18 cellular contexts compared by ENCODE assay signal in genomic region chrX:119635179-119635578, GRCh38. TPM values are rescaled to one million over a fixed set of nuclear protein-coding genes. Genes with fewer than 3 reads are reported as not detected.
DNase-seq lines count a peak whose midpoint lies in the region; ATAC-seq and TF ChIP-seq lines count a peak whose summit lies in the region.
"Had no signal": no experiment of that assay in that cellular context is flagged by ENCODE, and none has a peak within 500 bp of the region (broad histone marks: within the 10 kb centered on the region; RNA-seq: fewer than 3 reads in every experiment).

No MANE protein-coding gene starts in this region.

- H3K9me3 Mint-ChIP-seq in activated CD8-positive, alpha-beta memory T cell treated with anti-CD3 and anti-CD28 coated beads, Interleukin-2, amount 10 ng/mL, durations not matched to agents 7 days and 5 days (ENCODE audit: low read depth): no peaks in the 10 kb centered on the region
- H3K9me3 Mint-ChIP-seq in activated naive CD4-positive, alpha-beta T cell treated with anti-CD3 and anti-CD28 coated beads, Interleukin-2, amount 50 U/mL, for 72 hours: no peaks in the 10 kb centered on the region
- H3K9me3 Mint-ChIP-seq in natural killer cell: no peaks in the 10 kb centered on the region

- H3K36me3 Mint-ChIP-seq in activated CD8-positive, alpha-beta memory T cell treated with anti-CD3 and anti-CD28 coated beads, Interleukin-2, amount 10 ng/mL, durations not matched to agents 7 days and 5 days: peaks cover 62% of the 10 kb centered on the region
- H3K36me3 Mint-ChIP-seq in activated naive CD4-positive, alpha-beta T cell treated with anti-CD3 and anti-CD28 coated beads, Interleukin-2, amount 50 U/mL, for 72 hours: peaks cover 15 to 28% of the 10 kb centered on the region in 2 donors
- no peaks in the 10 kb centered on the region for H3K36me3 Mint-ChIP-seq in natural killer cell

- DNase-seq in activated CD8-positive, alpha-beta memory T cell treated with anti-CD3 and anti-CD28 coated beads, Interleukin-2, amount 10 ng/mL, durations not matched to agents 7 days and 5 days: no peak
- DNase-seq in activated CD8-positive, alpha-beta memory T cell treated with anti-CD3 and anti-CD28 coated beads, Interleukin-2, amount 50 U/mL, for 4 hours: no peak
- no peak for DNase-seq in activated naive CD4-positive, alpha-beta T cell treated with anti-CD3 and anti-CD28 coated beads, Interleukin-2, amount 50 U/mL, for 72 hours (ENCODE audit: low spot score in 2 of 2)
- DNase-seq in natural killer cell (no peak), NCI-H510A (lab: John Stamatoyannopoulos, UW) (no peak), HEK293T (ENCODE audit: extremely low spot score) (no peak), DMS53 (lab: John Stamatoyannopoulos, UW) (no peak)
- DNase-seq: ACHN; activated T-cell treated with anti-CD3 and anti-CD28 coated beads for 4 hours; central memory CD4-positive, alpha-beta T cell; COR-L47; EL; esophagus squamous epithelium; Karpas-422; SIG-M5; stimulated activated CD4-positive, alpha-beta T cell treated with anti-CD3 and anti-CD28 coated beads, Interleukin-1b, Interleukin-23, amount 100 ng/mL, for 48 hours had no signal

- no peak for TF ChIP-seq CTCF in natural killer cell (IDR thresholded peaks at IDR 0.05)

- ATAC-seq in activated CD8-positive, alpha-beta memory T cell treated with anti-CD3 and anti-CD28 coated beads, Interleukin-2, amount 10 ng/mL, durations not matched to agents 7 days and 5 days: no peak
- ATAC-seq in HG03354 (IDR thresholded peaks at IDR 0.05; ENCODE audit: poor library complexity, severe bottlenecking, unreplicated experiment): peak; percentile 22
- ATAC-seq in activated naive CD4-positive, alpha-beta T cell treated with anti-CD3 and anti-CD28 coated beads, Interleukin-2, amount 50 U/mL, for 72 hours: no peak
- ATAC-seq in natural killer cell: no peak
- ATAC-seq: activated CD4-positive, CD25-positive, alpha-beta regulatory T cell treated with anti-CD3 and anti-CD28 coated beads, Interleukin-2, amount 50 U/mL, for 24 hours had no signal

- CTCF ChIA-PET in activated CD8-positive, alpha-beta memory T cell treated with anti-CD3 and anti-CD28 coated beads, Interleukin-2, amount 10 ng/mL, durations not matched to agents 7 days and 5 days (lab: Charles Lee): interaction anchor here (1.2 to 1.4 kb wide), 2 partner anchors 95 to 119 kb away, joined by 3 read pairs; no protein-coding TSS in a partner anchor
- CTCF ChIA-PET in HEK293T (lab: Yijun Ruan, JAX): no interaction called here

- intact Hi-C loops in natural killer cell (cut with micrococcal nuclease): no loop called here

- peak overlapping the region; percentile 67 for H3K27ac Mint-ChIP-seq in activated CD8-positive, alpha-beta memory T cell treated with anti-CD3 and anti-CD28 coated beads, Interleukin-2, amount 10 ng/mL, durations not matched to agents 7 days and 5 days
- H3K27ac Mint-ChIP-seq in activated naive CD4-positive, alpha-beta T cell treated with anti-CD3 and anti-CD28 coated beads, Interleukin-2, amount 50 U/mL, for 72 hours: peak overlapping the region; percentile 79 to 87
- peak overlapping the region; percentile 32 to 83 for H3K27ac Mint-ChIP-seq in natural killer cell

- no peak overlapping the region for H3K4me3 Mint-ChIP-seq in activated CD8-positive, alpha-beta memory T cell treated with anti-CD3 and anti-CD28 coated beads, Interleukin-2, amount 10 ng/mL, durations not matched to agents 7 days and 5 days
- H3K4me3 Mint-ChIP-seq in natural killer cell: no peak overlapping the region

- POLR2A ChIA-PET in HEK293T (lab: Yijun Ruan, JAX): no interaction called here

- H3K4me1 Mint-ChIP-seq in activated CD8-positive, alpha-beta memory T cell treated with anti-CD3 and anti-CD28 coated beads, Interleukin-2, amount 10 ng/mL, durations not matched to agents 7 days and 5 days: peaks cover 21% of the 10 kb centered on the region
- peaks cover 8 to 19% of the 10 kb centered on the region in 2 donors for H3K4me1 Mint-ChIP-seq in natural killer cell

- H3K27me3 Mint-ChIP-seq in activated CD8-positive, alpha-beta memory T cell treated with anti-CD3 and anti-CD28 coated beads, Interleukin-2, amount 10 ng/mL, durations not matched to agents 7 days and 5 days: no peaks in the 10 kb centered on the region
- no peaks in the 10 kb centered on the region for H3K27me3 Mint-ChIP-seq in natural killer cell (ENCODE audit: low read depth in 2 of 2)

TF ChIP-seq in HEK293T, 16 proteins besides CTCF, POLR2A, EP300 and RAD21:
- TF ChIP-seq SUZ12 (IDR thresholded peaks at IDR 0.05) (no peak), CTBP1 (IDR thresholded peaks at IDR 0.05; ENCODE audit: borderline replicate concordance) (no peak), NFRKB (IDR thresholded peaks at IDR 0.05) (no peak), FOXK2 (IDR thresholded peaks at IDR 0.05) (no peak), ZNF384 (IDR thresholded peaks at IDR 0.05) (no peak), ARNT (IDR thresholded peaks at IDR 0.05) (no peak), PKNOX1 (IDR thresholded peaks at IDR 0.05) (no peak)

RNA-seq across cellular contexts. Expression of gene NKRF, which starts 29.0 kb away (rescaled TPM):
- total RNA-seq in activated CD8-positive, alpha-beta memory T cell treated with anti-CD3 and anti-CD28 coated beads, Interleukin-2, amount 10 ng/mL, durations not matched to agents 7 days and 5 days: 10 to 100 TPM; 16.9 to 22.0 TPM
- total RNA-seq in activated naive CD4-positive, alpha-beta T cell treated with anti-CD3 and anti-CD28 coated beads, Interleukin-2, amount 50 U/mL, for 72 hours: 10 to 100 TPM; 17.1 to 21.9 TPM
- total RNA-seq in natural killer cell: 1 to 10 TPM; 6.7 to 9.2 (median 6.9) TPM

RNA-seq across cellular contexts. Expression of gene SEPTIN6, which starts 57.8 kb away (rescaled TPM):
- total RNA-seq in activated CD8-positive, alpha-beta memory T cell treated with anti-CD3 and anti-CD28 coated beads, Interleukin-2, amount 10 ng/mL, durations not matched to agents 7 days and 5 days: 100 to 1,000 TPM; 236 to 263 TPM
- total RNA-seq in activated naive CD4-positive, alpha-beta T cell treated with anti-CD3 and anti-CD28 coated beads, Interleukin-2, amount 50 U/mL, for 72 hours: 100 to 1,000 TPM; 110 to 233 TPM
- total RNA-seq in natural killer cell: 100 to 1,000 TPM; 138 to 202 (median 158) TPM
